Comparison of ENCODE assay signal across 30 cellular contexts in genomic region chr2:11649093-11649492, GRCh38. TPM values are rescaled to one million over a fixed set of nuclear protein-coding genes. Genes with fewer than 3 reads are reported as not detected.
A peak's percentile ranks its signal among the peaks of the same experiment; 100 is the strongest.
DNase-seq lines count a peak whose midpoint lies in the region; ATAC-seq, FAIRE-seq and TF ChIP-seq lines count a peak whose summit lies in the region.
"Had no signal": no experiment of that assay in that cellular context is flagged by ENCODE, and none has a peak within 500 bp of the region (broad histone marks: within the 10 kb centered on the region; RNA-seq: fewer than 3 reads in every experiment).

No MANE protein-coding gene starts in this region.

- TF ChIP-seq POLR2A in HepG2 (IDR thresholded peaks at IDR 0.05; ENCODE audit: insufficient read depth in 1 of 2, low read depth in 2 of 2, low read length in 2 of 2) (no peak), right lobe of liver (IDR thresholded peaks at IDR 0.05) (no peak), testis (IDR thresholded peaks at IDR 0.05) (no peak)

- TF ChIP-seq EP300 in HepG2 (IDR thresholded peaks at IDR 0.05; ENCODE audit: low read depth in 2 of 2, low read length in 2 of 2) (no peak), HepG2 (CRISPR knock-in tag; IDR thresholded peaks at IDR 0.05; ENCODE audit: borderline replicate concordance) (no peak)

- in situ Hi-C loops in HepG2 (cut with HindIII; ENCODE audit: extremely low pct_ligation_motif_present, low pct_unique_long_range_greater_than_20kb) = no loop called here

- TF ChIP-seq CTCF in HepG2 (CRISPR knock-in tag; IDR thresholded peaks at IDR 0.05) (no peak), right lobe of liver (IDR thresholded peaks at IDR 0.05) (no peak), astrocyte (IDR thresholded peaks at IDR 0.05; ENCODE audit: insufficient read depth, low read depth, low read length) (no peak), testis (IDR thresholded peaks at IDR 0.05) (no peak)

- H2AFZ ChIP-seq in HepG2 (ENCODE audit: low read length) (no peak overlapping the region), astrocyte (ENCODE audit: low read depth, low read length) (no peak overlapping the region)

- peak; percentile 3; the same call in 1 of the 3 replicates for ATAC-seq in HepG2
- no peak for ATAC-seq in right lobe of liver
- ATAC-seq: GM12878 had no signal

- POLR2A ChIA-PET in HepG2 (lab: Yijun Ruan, JAX) = no interaction called here

- H3K4me2 ChIP-seq in HepG2 (ENCODE audit: low read depth, low read length) = no peak overlapping the region
- H3K4me2 ChIP-seq in astrocyte (ENCODE audit: low read length) = no peak overlapping the region
- H3K4me2 ChIP-seq: BLaER1 had no signal

- H4K20me1 ChIP-seq in HepG2 (ENCODE audit: insufficient read depth, low read length) (no peaks in the 10 kb centered on the region), astrocyte (ENCODE audit: insufficient read depth, low read length) (no peaks in the 10 kb centered on the region)
- H4K20me1 ChIP-seq: BLaER1 had no signal

- no peaks in the 10 kb centered on the region for H3K4me1 ChIP-seq in HepG2 (ENCODE audit: insufficient read depth, low read length)
- no peaks in the 10 kb centered on the region for H3K4me1 ChIP-seq in right lobe of liver
- H3K4me1 ChIP-seq in astrocyte (ENCODE audit: insufficient read depth, low read length) = no peaks in the 10 kb centered on the region
- peaks cover 4% of the 10 kb centered on the region for H3K4me1 ChIP-seq in testis
- H3K4me1 ChIP-seq: BE2C had no signal

- no peaks in the 10 kb centered on the region for H3K36me3 Mint-ChIP-seq in astrocyte (ENCODE audit: low read depth, unreplicated experiment)
- H3K36me3 Mint-ChIP-seq: CD14-positive monocyte; CD4-positive, alpha-beta memory T cell; CD4-positive, CD25-positive, alpha-beta regulatory T cell; CD8-positive, alpha-beta memory T cell had no signal

- H3K27ac ChIP-seq in HepG2 (ENCODE audit: extremely low read length, insufficient read depth, low read length) = no peak overlapping the region
- no peak overlapping the region for H3K27ac ChIP-seq in right lobe of liver
- no peak overlapping the region for H3K27ac ChIP-seq in astrocyte (ENCODE audit: low read depth, low read length)
- no peak overlapping the region for H3K27ac ChIP-seq in testis
- H3K27ac ChIP-seq: BLaER1 had no signal

- WGBS in HepG2 (ENCODE audit: low lambda C conversion rate) = 12% methylated on average over 2 of the region's 2 CpGs
- 63% methylated on average over 2 of the region's 2 CpGs for WGBS in right lobe of liver (ENCODE audit: insufficient coverage, low coverage, low lambda C conversion rate, missing lambda C conversion rate)
- WGBS in testis, 2 donors = 61 to 66% methylated on average over 2 of the region's 2 CpGs

- intact Hi-C loops in HepG2 (cut with micrococcal nuclease; ENCODE audit: unreplicated experiment) = no loop called here
- intact Hi-C loops in right lobe of liver (cut with DNase I) = no loop called here
- intact Hi-C loops in testis (cut with DNase I; ENCODE audit: low total_unique reads) = no loop called here

- TF ChIP-seq RAD21 in HepG2 (CRISPR knock-in tag; IDR thresholded peaks at IDR 0.05) = no peak

- H3K27me3 ChIP-seq in HepG2 (ENCODE audit: control insufficient read depth in 1 of 2, insufficient read depth in 2 of 2, low read length in 2 of 2) = peaks cover 2 to 31% of the 10 kb centered on the region in 2 experiments; a peak in 2 of 5 replicates
- H3K27me3 ChIP-seq in right lobe of liver = no peaks in the 10 kb centered on the region
- H3K27me3 ChIP-seq in astrocyte (ENCODE audit: insufficient read depth, low read length) = peaks cover 5% of the 10 kb centered on the region
- H3K27me3 ChIP-seq in testis = no peaks in the 10 kb centered on the region
- H3K27me3 ChIP-seq: BE2C, BLaER1 had no signal

- H3K79me2 ChIP-seq in HepG2 (ENCODE audit: insufficient read depth, low read length) = no peaks in the 10 kb centered on the region
- H3K79me2 ChIP-seq in astrocyte (ENCODE audit: insufficient read depth, low read length) = no peaks in the 10 kb centered on the region

- FAIRE-seq in HepG2 (lab: Jason Lieb, UNC) (no peak), astrocyte (lab: Jason Lieb, UNC) (no peak)
- FAIRE-seq: A204.1, D721Med, GM12878, GM12892, GM18507 had no signal

- H3K36me3 ChIP-seq in HepG2 (replicated peaks in 1 of 2; ENCODE audit: control insufficient read depth in 1 of 2, insufficient read depth in 2 of 2, low read length in 2 of 2) (peaks cover 0 to under 1% of the 10 kb centered on the region in 2 experiments; a peak in 1 of 5 replicates), right lobe of liver (no peaks in the 10 kb centered on the region), astrocyte (ENCODE audit: insufficient read depth, low read length) (no peaks in the 10 kb centered on the region), testis (ENCODE audit: low read depth, missing control alignments) (no peaks in the 10 kb centered on the region)
- H3K36me3 ChIP-seq: BLaER1 had no signal

- H3K4me1 Mint-ChIP-seq in astrocyte (ENCODE audit: low read depth, unreplicated experiment) = peaks cover 33% of the 10 kb centered on the region
- H3K4me1 Mint-ChIP-seq: CD14-positive monocyte; CD4-positive, alpha-beta memory T cell; CD4-positive, CD25-positive, alpha-beta regulatory T cell; CD8-positive, alpha-beta memory T cell had no signal

- no peaks in the 10 kb centered on the region for H3K9me3 Mint-ChIP-seq in astrocyte (ENCODE audit: unreplicated experiment)
- H3K9me3 Mint-ChIP-seq: CD14-positive monocyte; CD8-positive, alpha-beta memory T cell had no signal

- H3K9ac ChIP-seq in HepG2 (ENCODE audit: insufficient read depth, low read depth, low read length) = no peak overlapping the region
- H3K9ac ChIP-seq in astrocyte (ENCODE audit: low read length) = no peak overlapping the region
- H3K9ac ChIP-seq: BLaER1 had no signal

- no peak overlapping the region for H3K4me3 Mint-ChIP-seq in astrocyte (ENCODE audit: unreplicated experiment)
- H3K4me3 Mint-ChIP-seq: CD14-positive monocyte; CD4-positive, alpha-beta memory T cell; CD4-positive, CD25-positive, alpha-beta regulatory T cell; CD8-positive, alpha-beta memory T cell had no signal

- BruUV-seq in HepG2 (replicated peaks; lab: Mats Ljungman, UMichigan) = no TSS peak

- no peaks in the 10 kb centered on the region for H3K27me3 Mint-ChIP-seq in astrocyte (ENCODE audit: low read depth, unreplicated experiment)

- H3K4me3 ChIP-seq in HepG2 (replicated peaks in 1 of 3; ENCODE audit: insufficient read depth in 1 of 3, low read depth in 2 of 3, low read length in 3 of 3) = no peak overlapping the region
- H3K4me3 ChIP-seq in right lobe of liver = no peak overlapping the region
- no peak overlapping the region for H3K4me3 ChIP-seq in astrocyte (ENCODE audit: insufficient read depth, low read depth, low read length)
- H3K4me3 ChIP-seq in testis = no peak overlapping the region
- H3K4me3 ChIP-seq: BLaER1, GM12878 had no signal

- DNase-seq in HepG2 (ENCODE audit: low spot score) = no peak
- DNase-seq in right lobe of liver = no peak
- DNase-seq in astrocyte (ENCODE audit: low read depth) = no peak
- DNase-seq in testis = peak; percentile 6
- no peak for DNase-seq in activated CD8-positive, alpha-beta memory T cell treated with anti-CD3 and anti-CD28 coated beads for 24 hours
- DNase-seq in DMS53 (lab: John Stamatoyannopoulos, UW) = no peak
- DNase-seq: 8988T; ACHN; BE2C; C1 segment of cervical spinal cord; Calu3; CD4-positive, alpha-beta memory T cell; CD4-positive, CD25-positive, alpha-beta regulatory T cell; CD8-positive, alpha-beta memory T cell; DMS79; DND-41; EL; GDM1 had no signal

- CTCF ChIA-PET in HepG2 (lab: Yijun Ruan, JAX; ENCODE audit: low intra/inter-chr PET ratio, low total read pairs) = no interaction called here

- H3K27ac Mint-ChIP-seq in astrocyte (ENCODE audit: unreplicated experiment) = peak overlapping the region; percentile 8
- H3K27ac Mint-ChIP-seq: CD14-positive monocyte; CD4-positive, alpha-beta memory T cell; CD4-positive, CD25-positive, alpha-beta regulatory T cell; CD8-positive, alpha-beta memory T cell had no signal

- no peaks in the 10 kb centered on the region for H3K9me3 ChIP-seq in HepG2 (ENCODE audit: low read length)
- no peaks in the 10 kb centered on the region for H3K9me3 ChIP-seq in right lobe of liver
- H3K9me3 ChIP-seq in astrocyte (ENCODE audit: insufficient read depth, low read depth, low read length) = no peaks in the 10 kb centered on the region
- H3K9me3 ChIP-seq in testis = no peaks in the 10 kb centered on the region
- H3K9me3 ChIP-seq: BE2C had no signal

TF ChIP-seq in HepG2, 621 proteins besides CTCF, POLR2A, EP300 and RAD21 (continues in another document):
- TF ChIP-seq RBFOX2 (IDR thresholded peaks at IDR 0.05; ENCODE audit: low read depth, low read length) (no peak), CHD2 (IDR thresholded peaks at IDR 0.05; ENCODE audit: low read depth, low read length) (no peak)

RNA-seq across cellular contexts. Expression of gene NTSR2, which starts 20.9 kb away (rescaled TPM):
- total RNA-seq in HepG2 (2016; rRNA removed; fragmentation: Illumina TruSeq; extraction: Trizol) (not detected in 2 replicates), right lobe of liver (not detected), astrocyte (not detected in 2 replicates), testis (under 1 TPM; 0.47 to 0.68 TPM)
- total RNA-seq in HepG2 (2016; cell fraction: cytosol; rRNA removed; fragmentation: Illumina TruSeq; extraction: Trizol; ENCODE audit: low read depth) = not detected in 2 replicates
- total RNA-seq in HepG2 (2016; cell fraction: insoluble cytoplasmic fraction; rRNA removed; fragmentation: Illumina TruSeq; extraction: Trizol) = not detected in 2 replicates
- not detected in 2 replicates for total RNA-seq in HepG2 (2016; cell fraction: membrane; rRNA removed; fragmentation: Illumina TruSeq; extraction: Trizol)
- not detected in 2 replicates for total RNA-seq in HepG2 (2016; cell fraction: nucleus; rRNA removed; fragmentation: Illumina TruSeq; extraction: Trizol)
- polyA plus RNA-seq in HepG2 (2011; rRNA removed) (not detected in 2 replicates), testis (ENCODE audit: insufficient read depth, low read depth, low replicate concordance) (not detected)
- not detected in 2 replicates for polyA plus RNA-seq in HepG2 (2011; cell fraction: cytosol; rRNA removed)
- polyA plus RNA-seq in HepG2 (2011; cell fraction: nucleus; rRNA removed) = not detected in 2 replicates
- not detected in 2 replicates for polyA plus RNA-seq in HepG2 (2012)
- polyA plus RNA-seq in HepG2 (2016; cell fraction: cytosol; fragmentation: Illumina TruSeq; extraction: Trizol; ENCODE audit: low read depth) = not detected in 2 replicates
- not detected in 2 replicates for polyA plus RNA-seq in HepG2 (2016; cell fraction: insoluble cytoplasmic fraction; fragmentation: Illumina TruSeq; extraction: Trizol; ENCODE audit: low read depth)
- polyA plus RNA-seq in HepG2 (2016; cell fraction: membrane; fragmentation: Illumina TruSeq; extraction: Trizol; ENCODE audit: low read depth) = not detected in 2 replicates
- polyA plus RNA-seq in HepG2 (2016; cell fraction: nucleus; fragmentation: Illumina TruSeq; extraction: Trizol; ENCODE audit: insufficient read depth, low read depth) = not detected in 2 replicates
- not detected in 2 replicates for polyA minus RNA-seq in HepG2 (2011; rRNA and poly(A)+ RNA removed; ENCODE audit: low replicate concordance)
- not detected in 2 replicates for polyA minus RNA-seq in HepG2 (2011; cell fraction: cytosol; rRNA and poly(A)+ RNA removed)
- not detected in 2 replicates for polyA minus RNA-seq in HepG2 (2011; cell fraction: nucleus; rRNA and poly(A)+ RNA removed)
- total RNA-seq: A673; Caco-2; Calu3; CD4-positive, alpha-beta memory T cell; CD4-positive, CD25-positive, alpha-beta regulatory T cell; CD8-positive, alpha-beta memory T cell; Daoy; G401; GM12878 had no signal
- polyA plus RNA-seq: AG04450; CD14-positive monocyte; CD4-positive, alpha-beta memory T cell; CD4-positive, CD25-positive, alpha-beta regulatory T cell; CD8-positive, alpha-beta memory T cell; GM12878 had no signal
